ENCODE assay signal across 17 cellular contexts in the genomic region with DNA sequence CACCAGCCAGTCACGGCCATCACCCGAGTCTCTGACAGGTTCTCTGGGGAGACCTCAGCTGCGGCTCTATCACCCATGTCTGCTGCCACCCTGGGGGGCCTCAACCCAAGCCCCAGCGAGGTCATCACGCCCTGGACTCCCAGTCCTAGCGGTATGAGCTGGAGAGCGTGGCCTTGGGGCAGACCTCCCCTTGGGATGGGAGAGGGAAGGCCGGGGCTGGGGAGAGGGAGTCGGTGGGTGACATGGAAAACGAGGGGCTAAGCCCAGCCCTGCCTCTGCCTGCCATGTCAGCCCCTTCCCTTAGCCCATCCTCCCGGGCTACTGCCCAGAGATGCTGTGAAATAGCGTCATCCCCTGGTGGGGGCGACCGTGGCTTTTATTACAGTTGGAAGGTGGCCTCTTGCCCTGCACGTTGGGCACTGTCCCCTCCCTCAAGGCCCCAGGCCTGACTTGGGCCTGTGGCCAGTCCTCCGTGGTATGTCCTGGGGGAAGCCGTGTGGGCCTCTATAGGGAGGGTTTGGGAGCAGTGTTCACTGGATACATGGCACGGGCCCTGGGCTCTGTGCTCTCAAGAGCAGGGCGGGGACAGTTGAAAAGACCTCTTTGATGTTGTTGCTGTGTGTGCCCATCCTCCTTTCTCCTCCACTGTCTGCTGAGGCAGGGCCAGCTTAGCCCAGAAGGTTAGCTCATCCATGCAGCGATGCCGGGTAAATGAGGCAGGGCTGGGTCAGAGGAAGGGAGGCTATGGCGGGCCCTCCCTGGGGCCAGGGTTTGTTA. TPM values are rescaled to one million over a fixed set of nuclear protein-coding genes. Genes with fewer than 3 reads are reported as not detected.
DNase-seq lines count a peak whose midpoint lies in the region; ATAC-seq and TF ChIP-seq lines count a peak whose summit lies in the region.
"Had no signal": no experiment of that assay in that cellular context is flagged by ENCODE, and none has a peak within 500 bp of the region (broad histone marks: within the 10 kb centered on the region; RNA-seq: fewer than 3 reads in every experiment).

No MANE protein-coding gene starts in this region.

- H3K27me3 ChIP-seq in lower lobe of right lung (ENCODE audit: low read depth), result no peaks in the 10 kb centered on the region
- H3K27me3 ChIP-seq in gastrocnemius medialis, result no peaks in the 10 kb centered on the region
- peaks cover 3% of the 10 kb centered on the region for H3K27me3 ChIP-seq in mammary epithelial cell (ENCODE audit: insufficient read depth, low read length)
- H3K27me3 ChIP-seq in CD4-positive, alpha-beta T cell (ENCODE audit: control insufficient read depth, insufficient read depth, low read length), result no peaks in the 10 kb centered on the region

- H3K79me2 ChIP-seq in mammary epithelial cell (ENCODE audit: insufficient read depth, low read length), result no peaks in the 10 kb centered on the region

- dilution Hi-C loops in mammary epithelial cell (cut with HindIII; ENCODE audit: low sequenced_read_pairs), result no loop called here

- no peak overlapping the region for H3K4me3 Mint-ChIP-seq in CD4-positive, alpha-beta T cell
- H3K4me3 Mint-ChIP-seq: CD4-positive, alpha-beta memory T cell had no signal

- in situ Hi-C loops in gastrocnemius medialis (cut with MboI; ENCODE audit: low sequenced_read_pairs in 4 of 4) (no loop called here), mammary epithelial cell (cut with MboI; ENCODE audit: low sequenced_read_pairs in 2 of 2) (no loop called here)

- H3K27me3 Mint-ChIP-seq in CD4-positive, alpha-beta T cell, result peaks cover 14% of the 10 kb centered on the region

- H3K36me3 Mint-ChIP-seq in CD4-positive, alpha-beta T cell (ENCODE audit: low read depth), result no peaks in the 10 kb centered on the region
- H3K36me3 Mint-ChIP-seq: CD4-positive, alpha-beta memory T cell had no signal

- H3K27ac Mint-ChIP-seq in CD4-positive, alpha-beta T cell, result no peak overlapping the region

- no peaks in the 10 kb centered on the region for H3K9me3 Mint-ChIP-seq in CD4-positive, alpha-beta T cell
- H3K9me3 Mint-ChIP-seq: CD4-positive, alpha-beta memory T cell had no signal

- H3K36me3 ChIP-seq in HEK293 (ENCODE audit: control insufficient read depth in 2 of 2, insufficient read depth in 1 of 2, low read length in 2 of 2) (no peaks in the 10 kb centered on the region), lower lobe of right lung (no peaks in the 10 kb centered on the region), gastrocnemius medialis (peaks cover 0 to 49% of the 10 kb centered on the region in 2 donors), mammary epithelial cell (ENCODE audit: insufficient read depth, low read length) (no peaks in the 10 kb centered on the region)
- H3K36me3 ChIP-seq: BE2C, SJSA1 had no signal

- TF ChIP-seq POLR2A in gastrocnemius medialis (IDR thresholded peaks at IDR 0.05), result no peak

- CTCF ChIA-PET in HEK293 (lab: Yijun Ruan, JAX) (interaction anchor here (7.8 kb wide), 1 partner anchor 26 kb away, joined by 58 read pairs; no protein-coding TSS in a partner anchor), mammary epithelial cell (lab: Charles Lee; ENCODE audit: low non-redundant PET) (no interaction called here)
- CTCF ChIA-PET in CD4-positive, alpha-beta T cell (lab: Charles Lee), result no interaction called here

- H2AFZ ChIP-seq in mammary epithelial cell (ENCODE audit: low read depth, low read length), result no peak overlapping the region

- TF ChIP-seq CTCF in HEK293 (tag by site-specific recombination; IDR thresholded peaks at IDR 0.05), result no peak
- TF ChIP-seq CTCF in lower lobe of right lung (IDR thresholded peaks at IDR 0.05), result no peak
- no peak for TF ChIP-seq CTCF in gastrocnemius medialis (IDR thresholded peaks at IDR 0.05 in 4 of 5, conservative IDR thresholded peaks at IDR 0.05 in 1 of 5)
- TF ChIP-seq CTCF in mammary epithelial cell (conservative IDR thresholded peaks at IDR 0.05 in 1 of 2, IDR thresholded peaks at IDR 0.05 in 1 of 2; ENCODE audit: extremely low read depth in 1 of 2, insufficient read depth in 1 of 2, low read depth in 1 of 2, low read length in 2 of 2), result no peak
- no peak for TF ChIP-seq CTCF in CD4-positive, alpha-beta T cell (IDR thresholded peaks at IDR 0.05)

- WGBS in mammary epithelial cell (ENCODE audit: low coverage, missing lambda C conversion rate), result 79% methylated on average over 11 of the region's 22 CpGs

- ATAC-seq in lower lobe of right lung (no peak), gastrocnemius medialis (no peak), HG03342 (IDR thresholded peaks at IDR 0.05; ENCODE audit: unreplicated experiment) (no peak)
- no peak for ATAC-seq in CD4-positive, alpha-beta T cell (ENCODE audit: poor library complexity)
- ATAC-seq: HCT116, K562 had no signal

- H3K27ac ChIP-seq in HEK293 (ENCODE audit: extremely low read depth, low read depth, low read length) (no peak overlapping the region), lower lobe of right lung (peak overlapping the region; percentile 6), gastrocnemius medialis (peak overlapping the region; percentile 90 to 100 (median 98)), mammary epithelial cell (ENCODE audit: insufficient read depth, low read depth, low read length) (no peak overlapping the region)
- no peak overlapping the region for H3K27ac ChIP-seq in CD4-positive, alpha-beta T cell (ENCODE audit: low read depth, low read length)
- H3K27ac ChIP-seq: RWPE1, SJSA1 had no signal

- H3K4me2 ChIP-seq in mammary epithelial cell (ENCODE audit: insufficient read depth, low read depth, low read length), result no peak overlapping the region

- no peaks in the 10 kb centered on the region for H3K4me1 Mint-ChIP-seq in CD4-positive, alpha-beta T cell (ENCODE audit: low read depth)

- H3K4me1 ChIP-seq in HEK293 (ENCODE audit: control insufficient read depth, insufficient read depth, low read length) (no peaks in the 10 kb centered on the region), lower lobe of right lung (peaks cover 18% of the 10 kb centered on the region), gastrocnemius medialis (peaks cover 74 to 81% of the 10 kb centered on the region in 2 donors), mammary epithelial cell (ENCODE audit: insufficient read depth, low read length) (no peaks in the 10 kb centered on the region)
- H3K4me1 ChIP-seq: SJSA1 had no signal

- POLR2A ChIA-PET in HEK293 (lab: Yijun Ruan, JAX), result no interaction called here
- POLR2A ChIA-PET in CD4-positive, alpha-beta T cell (lab: Charles Lee), result no interaction called here

- BruUV-seq in mammary epithelial cell (replicated peaks; lab: Mats Ljungman, UMichigan), result no TSS peak

- H3K9me3 ChIP-seq in HEK293 (ENCODE audit: control insufficient read depth, insufficient read depth, low read depth, low read length), result no peaks in the 10 kb centered on the region
- H3K9me3 ChIP-seq in lower lobe of right lung, result no peaks in the 10 kb centered on the region
- H3K9me3 ChIP-seq in gastrocnemius medialis, result no peaks in the 10 kb centered on the region
- no peaks in the 10 kb centered on the region for H3K9me3 ChIP-seq in mammary epithelial cell (replicated peaks; ENCODE audit: insufficient read depth, low read length)
- H3K9me3 ChIP-seq in CD4-positive, alpha-beta T cell (ENCODE audit: control insufficient read depth, low read length), result no peaks in the 10 kb centered on the region
- H3K9me3 ChIP-seq: BE2C, SJSA1 had no signal

- intact Hi-C loops in lower lobe of right lung (cut with DNase I) (no loop called here), gastrocnemius medialis (cut with DNase I; ENCODE audit: low total_unique reads) (no loop called here), mammary epithelial cell (cut with micrococcal nuclease) (no loop called here)
- intact Hi-C loops in CD4-positive, alpha-beta T cell (cut with DNase I, micrococcal nuclease), result no loop called here

- H3K4me3 ChIP-seq in HEK293 (ENCODE audit: low read depth, low read length) (no peak overlapping the region), lower lobe of right lung (no peak overlapping the region), gastrocnemius medialis (peak overlapping the region in 1 of 4 donors; percentile 25), mammary epithelial cell (replicated peaks in 1 of 3; ENCODE audit: insufficient read depth in 1 of 3, low read depth in 2 of 3, low read length in 3 of 3) (no peak overlapping the region)
- H3K4me3 ChIP-seq: K562, SJSA1 had no signal

- DNase-seq in SW480 (ENCODE audit: low spot score) (peak; percentile 24), lower lobe of right lung (no peak), gastrocnemius medialis (no peak), mammary epithelial cell (no peak)
- DNase-seq in CD4-positive, alpha-beta T cell, result no peak
- DNase-seq: BE2C; CD4-positive, alpha-beta memory T cell; NCI-H1436; NCI-H2029 treated with DMSO at 0.1 percent for 48 hours; NCI-H748 treated with DMSO at 0.1 percent for 48 hours had no signal

- no peak overlapping the region for H3K9ac ChIP-seq in mammary epithelial cell (ENCODE audit: insufficient read depth, low read length)

- H4K20me1 ChIP-seq in mammary epithelial cell (ENCODE audit: insufficient read depth, low read length), result no peaks in the 10 kb centered on the region

TF ChIP-seq in HEK293, 187 proteins besides CTCF, POLR2A, EP300 and RAD21 (continues in another document):
- TF ChIP-seq ZNF658 (tag by site-specific recombination; IDR thresholded peaks at IDR 0.05) (no peak), ZBTB8A (tag by site-specific recombination; IDR thresholded peaks at IDR 0.05) (peak; percentile 31; the same call in 1 of the 2 replicates)

RNA-seq across cellular contexts. Expression of gene SMTNL2, which starts 8.9 kb away (rescaled TPM):
- total RNA-seq in lower lobe of right lung (6.4 TPM), gastrocnemius medialis (100 to 1,000 TPM; 110 to 588 (median 420) TPM), mammary epithelial cell (not detected)
- not detected for polyA plus RNA-seq in mammary epithelial cell
- polyA minus RNA-seq in mammary epithelial cell, result not detected
- not detected for total RNA-seq in CD4-positive, alpha-beta T cell
- total RNA-seq: CD4-positive, alpha-beta memory T cell; K562; SJSA1 had no signal
- polyA plus RNA-seq: CD4-positive, alpha-beta memory T cell; K562 had no signal

RNA-seq across cellular contexts. Expression of gene GGT6, which starts 32.8 kb away (rescaled TPM):
- total RNA-seq in lower lobe of right lung, result 3.7 TPM
- under 1 TPM in 1 of 4 donors, not detected in 3; 0.63 TPM for total RNA-seq in gastrocnemius medialis
- total RNA-seq in mammary epithelial cell, result 10 to 100 TPM in 1 of 2 donors, 1 to 10 TPM in 1; 3.1 to 13.8 TPM
- 2.0 TPM for polyA plus RNA-seq in mammary epithelial cell
- 2.3 TPM for polyA minus RNA-seq in mammary epithelial cell
- not detected for total RNA-seq in CD4-positive, alpha-beta T cell
- total RNA-seq: CD4-positive, alpha-beta memory T cell; NCI-H460; SJSA1 had no signal
- polyA plus RNA-seq: CD4-positive, alpha-beta memory T cell; K562 had no signal

RNA-seq across cellular contexts. Expression of gene MYBBP1A, which starts 38.0 kb away (rescaled TPM):
- total RNA-seq in lower lobe of right lung (38.8 TPM), gastrocnemius medialis (10 to 100 TPM; 42.5 to 60.2 (median 48.9) TPM), mammary epithelial cell (100 to 1,000 TPM in 1 of 2 donors, 10 to 100 TPM in 1; 63.2 to 105 TPM)
- polyA plus RNA-seq in mammary epithelial cell, result 44.6 TPM
- polyA minus RNA-seq in mammary epithelial cell, result 80.4 TPM
- total RNA-seq in CD4-positive, alpha-beta T cell, result 10 to 100 TPM; 58.0 to 58.2 TPM

RNA-seq across cellular contexts. Expression of gene ALOX15, which starts 48.3 kb away (rescaled TPM):
- total RNA-seq in lower lobe of right lung (6.1 TPM), gastrocnemius medialis (not detected), mammary epithelial cell (not detected)
- not detected for polyA plus RNA-seq in mammary epithelial cell
- polyA minus RNA-seq in mammary epithelial cell, result not detected
- total RNA-seq in CD4-positive, alpha-beta T cell, result under 1 TPM in 1 of 2 experiments, not detected in 1; 0.36 TPM
- total RNA-seq: K562, SJSA1 had no signal
- polyA plus RNA-seq: CD4-positive, alpha-beta memory T cell; K562 had no signal

Comparison
In these comparisons a context has a peak if more than half of its experiments do, and no peak if none do; other contexts are left out.
1. H3K27ac ChIP-seq: peak in lower lobe of right lung (single experiment) and gastrocnemius medialis (4 of 4); none in HEK293 (single experiment), mammary epithelial cell (single experiment) and CD4-positive, alpha-beta T cell (single experiment).
2. RNA of gene SMTNL2, which starts 8.9 kb away (total RNA-seq): 110 to 588 TPM in gastrocnemius medialis; 6.4 TPM in lower lobe of right lung (single experiment), not detected in mammary epithelial cell and not detected in CD4-positive, alpha-beta T cell; every median in the first group is over 10 times any median in the second.